In the genomic region with DNA sequence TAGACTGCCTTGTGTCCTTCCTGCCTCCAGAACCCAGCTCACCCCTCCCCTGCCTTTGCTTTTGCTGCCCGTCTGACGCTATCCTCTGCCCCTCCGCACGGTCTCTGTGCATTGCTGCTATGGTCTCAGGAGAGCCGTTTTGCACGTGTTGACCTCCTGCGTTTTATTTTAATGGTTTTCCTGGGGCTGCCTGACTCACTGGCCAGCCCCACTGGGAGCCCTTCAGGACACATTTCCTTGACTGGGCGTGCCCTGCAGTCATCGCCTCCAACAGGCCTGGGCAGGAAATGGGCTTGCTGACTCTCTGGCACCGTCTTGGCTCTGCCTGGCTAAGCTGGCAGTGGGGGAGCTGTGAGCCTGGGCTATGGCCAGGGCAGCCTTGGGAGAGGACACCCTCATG, we compare ENCODE assay signal across 1 cellular context.
A peak's percentile ranks its signal among the peaks of the same experiment; 100 is the strongest.
TF ChIP-seq lines count a peak whose summit lies in the region.

No MANE protein-coding gene starts in this region.

TF ChIP-seq in HEK293, 187 proteins besides CTCF, POLR2A, EP300 and RAD21 (continued from another document):
- TF ChIP-seq, protein P1, sequence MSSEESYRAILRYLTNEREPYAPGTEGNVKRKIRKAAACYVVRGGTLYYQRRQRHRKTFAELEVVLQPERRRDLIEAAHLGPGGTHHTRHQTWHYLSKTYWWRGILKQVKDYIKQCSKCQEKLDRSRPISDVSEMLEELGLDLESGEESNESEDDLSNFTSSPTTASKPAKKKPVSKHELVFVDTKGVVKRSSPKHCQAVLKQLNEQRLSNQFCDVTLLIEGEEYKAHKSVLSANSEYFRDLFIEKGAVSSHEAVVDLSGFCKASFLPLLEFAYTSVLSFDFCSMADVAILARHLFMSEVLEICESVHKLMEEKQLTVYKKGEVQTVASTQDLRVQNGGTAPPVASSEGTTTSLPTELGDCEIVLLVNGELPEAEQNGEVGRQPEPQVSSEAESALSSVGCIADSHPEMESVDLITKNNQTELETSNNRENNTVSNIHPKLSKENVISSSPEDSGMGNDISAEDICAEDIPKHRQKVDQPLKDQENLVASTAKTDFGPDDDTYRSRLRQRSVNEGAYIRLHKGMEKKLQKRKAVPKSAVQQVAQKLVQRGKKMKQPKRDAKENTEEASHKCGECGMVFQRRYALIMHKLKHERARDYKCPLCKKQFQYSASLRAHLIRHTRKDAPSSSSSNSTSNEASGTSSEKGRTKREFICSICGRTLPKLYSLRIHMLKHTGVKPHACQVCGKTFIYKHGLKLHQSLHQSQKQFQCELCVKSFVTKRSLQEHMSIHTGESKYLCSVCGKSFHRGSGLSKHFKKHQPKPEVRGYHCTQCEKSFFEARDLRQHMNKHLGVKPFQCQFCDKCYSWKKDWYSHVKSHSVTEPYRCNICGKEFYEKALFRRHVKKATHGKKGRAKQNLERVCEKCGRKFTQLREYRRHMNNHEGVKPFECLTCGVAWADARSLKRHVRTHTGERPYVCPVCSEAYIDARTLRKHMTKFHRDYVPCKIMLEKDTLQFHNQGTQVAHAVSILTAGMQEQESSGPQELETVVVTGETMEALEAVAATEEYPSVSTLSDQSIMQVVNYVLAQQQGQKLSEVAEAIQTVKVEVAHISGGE (tag by site-specific recombination; conservative IDR thresholded peaks at IDR 0.05; ENCODE audit: low read depth): no peak
- TF ChIP-seq, protein P2, sequence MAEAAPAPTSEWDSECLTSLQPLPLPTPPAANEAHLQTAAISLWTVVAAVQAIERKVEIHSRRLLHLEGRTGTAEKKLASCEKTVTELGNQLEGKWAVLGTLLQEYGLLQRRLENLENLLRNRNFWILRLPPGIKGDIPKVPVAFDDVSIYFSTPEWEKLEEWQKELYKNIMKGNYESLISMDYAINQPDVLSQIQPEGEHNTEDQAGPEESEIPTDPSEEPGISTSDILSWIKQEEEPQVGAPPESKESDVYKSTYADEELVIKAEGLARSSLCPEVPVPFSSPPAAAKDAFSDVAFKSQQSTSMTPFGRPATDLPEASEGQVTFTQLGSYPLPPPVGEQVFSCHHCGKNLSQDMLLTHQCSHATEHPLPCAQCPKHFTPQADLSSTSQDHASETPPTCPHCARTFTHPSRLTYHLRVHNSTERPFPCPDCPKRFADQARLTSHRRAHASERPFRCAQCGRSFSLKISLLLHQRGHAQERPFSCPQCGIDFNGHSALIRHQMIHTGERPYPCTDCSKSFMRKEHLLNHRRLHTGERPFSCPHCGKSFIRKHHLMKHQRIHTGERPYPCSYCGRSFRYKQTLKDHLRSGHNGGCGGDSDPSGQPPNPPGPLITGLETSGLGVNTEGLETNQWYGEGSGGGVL (tag by site-specific recombination; IDR thresholded peaks at IDR 0.05): no peak
- TF ChIP-seq ZNF76 (tag by site-specific recombination; IDR thresholded peaks at IDR 0.05; ENCODE audit: borderline replicate concordance, low read depth): no peak
- TF ChIP-seq ZBTB1 (tag by site-specific recombination; IDR thresholded peaks at IDR 0.05): no peak
- TF ChIP-seq ZNF37A (tag by site-specific recombination; IDR thresholded peaks at IDR 0.05): no peak
- peak; percentile 84 for TF ChIP-seq ZBTB8A (tag by site-specific recombination; IDR thresholded peaks at IDR 0.05)
- TF ChIP-seq KLF1 (tag by site-specific recombination; IDR thresholded peaks at IDR 0.05): no peak
- no peak for TF ChIP-seq ZNF791 (tag by site-specific recombination; IDR thresholded peaks at IDR 0.05)
- TF ChIP-seq, protein P3, sequence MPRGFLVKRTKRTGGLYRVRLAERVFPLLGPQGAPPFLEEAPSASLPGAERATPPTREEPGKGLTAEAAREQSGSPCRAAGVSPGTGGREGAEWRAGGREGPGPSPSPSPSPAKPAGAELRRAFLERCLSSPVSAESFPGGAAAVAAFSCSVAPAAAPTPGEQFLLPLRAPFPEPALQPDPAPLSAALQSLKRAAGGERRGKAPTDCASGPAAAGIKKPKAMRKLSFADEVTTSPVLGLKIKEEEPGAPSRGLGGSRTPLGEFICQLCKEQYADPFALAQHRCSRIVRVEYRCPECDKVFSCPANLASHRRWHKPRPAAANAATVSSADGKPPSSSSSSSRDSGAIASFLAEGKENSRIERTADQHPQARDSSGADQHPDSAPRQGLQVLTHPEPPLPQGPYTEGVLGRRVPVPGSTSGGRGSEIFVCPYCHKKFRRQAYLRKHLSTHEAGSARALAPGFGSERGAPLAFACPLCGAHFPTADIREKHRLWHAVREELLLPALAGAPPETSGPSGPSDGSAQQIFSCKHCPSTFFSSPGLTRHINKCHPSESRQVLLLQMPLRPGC (tag by site-specific recombination; IDR thresholded peaks at IDR 0.05): no peak
- TF ChIP-seq TRIM28 (IDR thresholded peaks at IDR 0.05; ENCODE audit: borderline replicate concordance, low read length): peak; percentile 64; the same call in 1 of the 2 replicates
- no peak for TF ChIP-seq KLF16 (tag by site-specific recombination; IDR thresholded peaks at IDR 0.05)
- TF ChIP-seq ZNF423 (tag by site-specific recombination; IDR thresholded peaks at IDR 0.05): peak; percentile 73
- TF ChIP-seq ZNF629 (tag by site-specific recombination; IDR thresholded peaks at IDR 0.05): peak; percentile 47; the same call in 1 of the 2 replicates
- TF ChIP-seq ZNF23 (tag by site-specific recombination; IDR thresholded peaks at IDR 0.05; ENCODE audit: borderline replicate concordance): no peak
- TF ChIP-seq ZNF664 (tag by site-specific recombination; IDR thresholded peaks at IDR 0.05): no peak
- TF ChIP-seq ZNF645 (tag by site-specific recombination; IDR thresholded peaks at IDR 0.05): no peak
- TF ChIP-seq, protein P4, sequence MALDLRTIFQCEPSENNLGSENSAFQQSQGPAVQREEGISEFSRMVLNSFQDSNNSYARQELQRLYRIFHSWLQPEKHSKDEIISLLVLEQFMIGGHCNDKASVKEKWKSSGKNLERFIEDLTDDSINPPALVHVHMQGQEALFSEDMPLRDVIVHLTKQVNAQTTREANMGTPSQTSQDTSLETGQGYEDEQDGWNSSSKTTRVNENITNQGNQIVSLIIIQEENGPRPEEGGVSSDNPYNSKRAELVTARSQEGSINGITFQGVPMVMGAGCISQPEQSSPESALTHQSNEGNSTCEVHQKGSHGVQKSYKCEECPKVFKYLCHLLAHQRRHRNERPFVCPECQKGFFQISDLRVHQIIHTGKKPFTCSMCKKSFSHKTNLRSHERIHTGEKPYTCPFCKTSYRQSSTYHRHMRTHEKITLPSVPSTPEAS (tag by site-specific recombination; IDR thresholded peaks at IDR 0.05): no peak
- no peak; the same call in 1 of the 2 replicates for TF ChIP-seq IKZF3 (tag by site-specific recombination; IDR thresholded peaks at IDR 0.05)
- no peak for TF ChIP-seq ZSCAN18 (tag by site-specific recombination; IDR thresholded peaks at IDR 0.05)
